ENCODE assay signal across 28 cellular contexts in the genomic region with DNA sequence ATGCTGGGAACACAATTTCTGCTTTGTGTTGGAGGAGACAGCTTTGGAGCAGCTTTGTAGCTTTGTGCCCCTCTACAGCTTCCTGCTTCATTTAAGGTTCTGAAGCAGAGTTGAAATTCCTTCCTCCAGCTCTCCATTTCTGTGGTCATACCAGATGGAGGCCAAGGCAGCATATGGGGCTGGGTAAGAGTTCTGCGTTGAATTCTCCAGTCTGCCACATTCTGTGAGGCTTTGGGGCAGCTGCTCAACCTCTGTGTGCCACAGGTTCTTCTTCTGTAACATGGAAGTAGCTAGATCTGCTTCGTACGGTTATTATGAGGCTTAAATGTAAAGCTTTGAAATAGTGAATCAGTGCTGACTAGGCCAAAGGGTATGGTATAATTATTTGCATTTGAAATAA. TPM values are rescaled to one million over a fixed set of nuclear protein-coding genes. Genes with fewer than 3 reads are reported as not detected.
DNase-seq lines count a peak whose midpoint lies in the region; ATAC-seq and TF ChIP-seq lines count a peak whose summit lies in the region.
"Had no signal": no experiment of that assay in that cellular context is flagged by ENCODE, and none has a peak within 500 bp of the region (broad histone marks: within the 10 kb centered on the region; RNA-seq: fewer than 3 reads in every experiment).

No MANE protein-coding gene starts in this region.

- peak overlapping the region; percentile 32 for H2AFZ ChIP-seq in neuronal stem cell (ENCODE audit: low read length)
- H2AFZ ChIP-seq: GM23338, hepatocyte had no signal

- no peak overlapping the region for H2BK5ac ChIP-seq in neuronal stem cell (ENCODE audit: low read length)

- no peak for ATAC-seq in CD4-positive, CD25-positive, alpha-beta regulatory T cell (ENCODE audit: low read depth in 2 of 2)
- ATAC-seq in psoas muscle (no peak), gastrocnemius medialis (no peak)
- ATAC-seq: activated T-helper 17 cell treated with anti-CD3 and anti-CD28 coated beads, Interleukin-2, amount 50 U/mL, for 72 hours; foreskin keratinocyte; GM23338; Panc1; upper lobe of right lung had no signal

- no peak overlapping the region for H3K4me2 ChIP-seq in neuronal stem cell (ENCODE audit: insufficient read depth, low read length, poor library complexity, severe bottlenecking)
- H3K4me2 ChIP-seq: GM23338, hepatocyte had no signal

- H3K4ac ChIP-seq in neuronal stem cell (ENCODE audit: low read length), result no peak overlapping the region

- H3K18ac ChIP-seq in neuronal stem cell (ENCODE audit: low read length), result no peak overlapping the region

- no peak for TF ChIP-seq CTCF in Caco-2 (IDR thresholded peaks at IDR 0.05; ENCODE audit: insufficient read depth in 1 of 2, low read depth in 1 of 2, low read length in 1 of 2, severe bottlenecking in 1 of 2, unreplicated experiment in 1 of 2)
- TF ChIP-seq CTCF in brain (conservative IDR thresholded peaks at IDR 0.05), result no peak
- TF ChIP-seq CTCF in psoas muscle (IDR thresholded peaks at IDR 0.05), result no peak
- no peak for TF ChIP-seq CTCF in gastrocnemius medialis (IDR thresholded peaks at IDR 0.05 in 4 of 5, conservative IDR thresholded peaks at IDR 0.05 in 1 of 5)
- TF ChIP-seq CTCF in vagina (IDR thresholded peaks at IDR 0.05), result no peak

- intact Hi-C loops in Caco-2 (cut with micrococcal nuclease; ENCODE audit: unreplicated experiment) (loop anchor here (5.0 kb wide), 1 partner anchor 181 kb away; no protein-coding TSS in a partner anchor), psoas muscle (cut with DNase I) (loop anchor here (5.0 to 10.0 kb wide), 5 partner anchors 109 to 329 kb away; partner anchors contain the start of gene TRIM39 (in 2 of the 2)), gastrocnemius medialis (cut with DNase I; ENCODE audit: low total_unique reads) (loop anchor here (5.0 kb wide), 1 partner anchor 181 kb away; no protein-coding TSS in a partner anchor), vagina (cut with DNase I) (no loop called here)

- peaks cover 27% of the 10 kb centered on the region for H3K4me1 ChIP-seq in CD4-positive, CD25-positive, alpha-beta regulatory T cell (ENCODE audit: control insufficient read depth, insufficient read depth, low read length, poor library complexity, severe bottlenecking)
- H3K4me1 ChIP-seq in Caco-2, result peaks cover 17% of the 10 kb centered on the region
- H3K4me1 ChIP-seq in neuronal stem cell (ENCODE audit: control insufficient read depth in 2 of 2, insufficient read depth in 1 of 2, low read depth in 1 of 2, low read length in 2 of 2), result peaks cover 4 to 12% of the 10 kb centered on the region in 2 donors
- H3K4me1 ChIP-seq in psoas muscle, result peaks cover 14% of the 10 kb centered on the region
- H3K4me1 ChIP-seq in gastrocnemius medialis, result peaks cover 15 to 20% of the 10 kb centered on the region in 2 donors
- H3K4me1 ChIP-seq in vagina, result peaks cover 21% of the 10 kb centered on the region

- in situ Hi-C loops in gastrocnemius medialis (cut with MboI; ENCODE audit: low sequenced_read_pairs in 4 of 4), result loop anchor here in 1 of 4 donors (10.0 kb wide), 1 partner anchor 109 kb away; the partner anchor contains the start of gene TRIM39

- H3K27ac ChIP-seq in CD4-positive, CD25-positive, alpha-beta regulatory T cell (ENCODE audit: insufficient read depth, low read length, poor library complexity, severe bottlenecking), result no peak overlapping the region
- no peak overlapping the region for H3K27ac ChIP-seq in neuronal stem cell (replicated peaks; ENCODE audit: low read length)
- H3K27ac ChIP-seq in psoas muscle, result no peak overlapping the region
- no peak overlapping the region for H3K27ac ChIP-seq in gastrocnemius medialis
- no peak overlapping the region for H3K27ac ChIP-seq in vagina
- H3K27ac ChIP-seq: esophagus muscularis mucosa, foreskin keratinocyte, hepatocyte, ovary, right atrium auricular region, spleen, upper lobe of right lung, WERI-Rb-1 had no signal

- H2AK5ac ChIP-seq in neuronal stem cell (ENCODE audit: low read depth, low read length), result no peak overlapping the region

- H2BK120ac ChIP-seq in neuronal stem cell (ENCODE audit: low read depth, low read length), result no peak overlapping the region

- H3K27me3 ChIP-seq in CD4-positive, CD25-positive, alpha-beta regulatory T cell (ENCODE audit: control insufficient read depth, insufficient read depth, low read length), result no peaks in the 10 kb centered on the region
- no peaks in the 10 kb centered on the region for H3K27me3 ChIP-seq in Caco-2 (replicated peaks; ENCODE audit: control insufficient read depth, insufficient read depth, low read length)
- no peaks in the 10 kb centered on the region for H3K27me3 ChIP-seq in neuronal stem cell (ENCODE audit: control insufficient read depth in 3 of 3, insufficient read depth in 3 of 3, low read depth in 1 of 3, low read length in 3 of 3)
- H3K27me3 ChIP-seq in psoas muscle (ENCODE audit: insufficient read depth in 3 of 3, low read length in 2 of 3), result no peaks in the 10 kb centered on the region
- H3K27me3 ChIP-seq in gastrocnemius medialis, result no peaks in the 10 kb centered on the region
- no peaks in the 10 kb centered on the region for H3K27me3 ChIP-seq in vagina
- H3K27me3 ChIP-seq: esophagus muscularis mucosa, foreskin keratinocyte, hepatocyte, ovary, right atrium auricular region, spleen, upper lobe of right lung had no signal

- peak overlapping the region; percentile 42 to 92 (median 68) for H3K4me3 Mint-ChIP-seq in CD4-positive, CD25-positive, alpha-beta regulatory T cell
- H3K4me3 Mint-ChIP-seq in Caco-2 (ENCODE audit: unreplicated experiment), result peak overlapping the region; percentile 93
- H3K4me3 Mint-ChIP-seq in brain, result peak overlapping the region in 3 of 5 experiments; percentile 36 to 71 (median 56)

- no peak overlapping the region for H4K8ac ChIP-seq in neuronal stem cell (ENCODE audit: low read depth, low read length)

- no peak overlapping the region for H2BK15ac ChIP-seq in neuronal stem cell (ENCODE audit: low read length)

- H3K27ac Mint-ChIP-seq in CD4-positive, CD25-positive, alpha-beta regulatory T cell, result peak overlapping the region; percentile 18 to 99 (median 84)
- no peak overlapping the region for H3K27ac Mint-ChIP-seq in Caco-2 (ENCODE audit: unreplicated experiment)
- peak overlapping the region in 1 of 5 experiments; percentile 83 for H3K27ac Mint-ChIP-seq in brain
- H3K27ac Mint-ChIP-seq: endodermal cell, GM23338 had no signal

- H3K9me3 Mint-ChIP-seq in CD4-positive, CD25-positive, alpha-beta regulatory T cell, result no peaks in the 10 kb centered on the region
- H3K9me3 Mint-ChIP-seq in Caco-2 (ENCODE audit: unreplicated experiment) (no peaks in the 10 kb centered on the region), brain (no peaks in the 10 kb centered on the region)
- H3K9me3 Mint-ChIP-seq: activated naive CD8-positive, alpha-beta T cell treated with anti-CD3 and anti-CD28 coated beads for 36 hours; activated T-helper 17 cell treated with anti-CD3 and anti-CD28 coated beads, Interleukin-2, amount 50 U/mL, for 72 hours; endodermal cell had no signal

- no TSS peak for BruUV-seq in Caco-2 (replicated peaks; lab: Mats Ljungman, UMichigan)

- H3K36me3 ChIP-seq in CD4-positive, CD25-positive, alpha-beta regulatory T cell (ENCODE audit: control insufficient read depth, insufficient read depth, low read length), result no peaks in the 10 kb centered on the region
- no peaks in the 10 kb centered on the region for H3K36me3 ChIP-seq in Caco-2 (ENCODE audit: control insufficient read depth, insufficient read depth, low read length)
- no peaks in the 10 kb centered on the region for H3K36me3 ChIP-seq in neuronal stem cell (replicated peaks in 1 of 2; ENCODE audit: control insufficient read depth in 2 of 2, insufficient read depth in 2 of 2, low read length in 2 of 2)
- H3K36me3 ChIP-seq in psoas muscle (ENCODE audit: insufficient read depth in 1 of 2, low read depth in 1 of 2), result no peaks in the 10 kb centered on the region
- no peaks in the 10 kb centered on the region for H3K36me3 ChIP-seq in gastrocnemius medialis
- H3K36me3 ChIP-seq in vagina, result no peaks in the 10 kb centered on the region
- H3K36me3 ChIP-seq: esophagus muscularis mucosa, ovary, right atrium auricular region, upper lobe of right lung had no signal

- no peak overlapping the region for H3K23ac ChIP-seq in neuronal stem cell (ENCODE audit: low read depth, low read length, poor library complexity)

- CTCF ChIA-PET in Caco-2 (lab: Charles Lee), result no interaction called here

- no peak for TF ChIP-seq POLR2A in gastrocnemius medialis (IDR thresholded peaks at IDR 0.05)
- no peak for TF ChIP-seq POLR2A in vagina (IDR thresholded peaks at IDR 0.05)

- H3K36me3 Mint-ChIP-seq in CD4-positive, CD25-positive, alpha-beta regulatory T cell, result peaks cover 4% of the 10 kb centered on the region
- H3K36me3 Mint-ChIP-seq in Caco-2 (ENCODE audit: insufficient read depth, unreplicated experiment), result peaks cover 27% of the 10 kb centered on the region
- peaks cover 3% of the 10 kb centered on the region for H3K36me3 Mint-ChIP-seq in brain

- H3K79me1 ChIP-seq in neuronal stem cell (ENCODE audit: low read depth, low read length), result no peaks in the 10 kb centered on the region

- no peak overlapping the region for H3K14ac ChIP-seq in neuronal stem cell (ENCODE audit: low read length)

- no peaks in the 10 kb centered on the region for H3K9me3 ChIP-seq in CD4-positive, CD25-positive, alpha-beta regulatory T cell (ENCODE audit: control insufficient read depth in 2 of 2, low read length in 2 of 2)
- H3K9me3 ChIP-seq in Caco-2, result no peaks in the 10 kb centered on the region
- H3K9me3 ChIP-seq in neuronal stem cell (replicated peaks in 1 of 2; ENCODE audit: control insufficient read depth in 2 of 2, insufficient read depth in 1 of 2, low read depth in 1 of 2, low read length in 2 of 2), result no peaks in the 10 kb centered on the region
- no peaks in the 10 kb centered on the region for H3K9me3 ChIP-seq in psoas muscle
- H3K9me3 ChIP-seq in gastrocnemius medialis, result no peaks in the 10 kb centered on the region
- no peaks in the 10 kb centered on the region for H3K9me3 ChIP-seq in vagina
- H3K9me3 ChIP-seq: esophagus muscularis mucosa, ovary, right atrium auricular region, spleen, upper lobe of right lung had no signal

- H3K27me3 Mint-ChIP-seq in CD4-positive, CD25-positive, alpha-beta regulatory T cell, result peaks cover 7% of the 10 kb centered on the region
- H3K27me3 Mint-ChIP-seq in Caco-2 (ENCODE audit: insufficient read depth, unreplicated experiment) (no peaks in the 10 kb centered on the region), brain (peaks cover 15% of the 10 kb centered on the region)
- H3K27me3 Mint-ChIP-seq: activated naive CD8-positive, alpha-beta T cell treated with anti-CD3 and anti-CD28 coated beads for 36 hours; activated T-helper 17 cell treated with anti-CD3 and anti-CD28 coated beads, Interleukin-2, amount 50 U/mL, for 72 hours had no signal

- H3K4me3 ChIP-seq in CD4-positive, CD25-positive, alpha-beta regulatory T cell (ENCODE audit: low read depth, low read length), result no peak overlapping the region
- H3K4me3 ChIP-seq in Caco-2 (ENCODE audit: low read depth, low read length), result no peak overlapping the region
- H3K4me3 ChIP-seq in neuronal stem cell (ENCODE audit: low read length in 2 of 2), result no peak overlapping the region
- no peak overlapping the region for H3K4me3 ChIP-seq in psoas muscle
- H3K4me3 ChIP-seq in gastrocnemius medialis, result no peak overlapping the region
- H3K4me3 ChIP-seq in vagina, result no peak overlapping the region
- H3K4me3 ChIP-seq: esophagus muscularis mucosa, GM23338, hepatocyte, ovary, right atrium auricular region, spleen, upper lobe of right lung had no signal

- POLR2A ChIA-PET in Caco-2 (lab: Charles Lee), result interaction anchor here (0.5 kb wide), 1 partner anchor 155 kb away, joined by 3 read pairs; the partner anchor contains the start of gene POLR1H

- no peak overlapping the region for H2BK12ac ChIP-seq in neuronal stem cell (ENCODE audit: low read length)

- WGBS in neuronal stem cell (ENCODE audit: extremely low coverage in 2 of 2, insufficient read length in 2 of 2, insufficient replicate concordance in 1 of 2), 2 donors, result no CpG with 5 or more reads among the region's 3 CpGs
- WGBS in psoas muscle, 3 donors, result 38 to 41% (median 38%) methylated on average over 3 of the region's 3 CpGs

- H4K91ac ChIP-seq in neuronal stem cell (ENCODE audit: low read depth, low read length, poor library complexity), result no peak overlapping the region

- no peak for DNase-seq in CD4-positive, CD25-positive, alpha-beta regulatory T cell
- DNase-seq in Caco-2 (no peak), neuronal stem cell (ENCODE audit: low spot score) (no peak), psoas muscle (no peak), gastrocnemius medialis (no peak), vagina (ENCODE audit: extremely low spot score in 2 of 2) (no peak)
- DNase-seq: activated CD4-positive, alpha-beta T cell treated with anti-CD3 and anti-CD28 coated beads, Interleukin-2, amount 50 U/mL, for 4 hours; activated naive CD8-positive, alpha-beta T cell treated with anti-CD3 and anti-CD28 coated beads for 36 hours; caudate nucleus; endodermal cell; foreskin keratinocyte; NCI-H1694 treated with DMSO at 0.1 percent for 48 hours; ovary; SHP77; spleen; stimulated activated CD4-positive, alpha-beta T cell treated with anti-CD3 and anti-CD28 coated beads, Interleukin-2, amount 100 ng/mL, for 48 hours; T-helper 9 cell; upper lobe of right lung; WERI-Rb-1 had no signal

- H3K9ac ChIP-seq in neuronal stem cell (ENCODE audit: low read depth, low read length, poor library complexity), result no peak overlapping the region

- H3K4me1 Mint-ChIP-seq in CD4-positive, CD25-positive, alpha-beta regulatory T cell, result peaks cover 16 to 46% (median 27%) of the 10 kb centered on the region in 4 donors
- H3K4me1 Mint-ChIP-seq in Caco-2 (ENCODE audit: low read depth, unreplicated experiment) (peaks cover 10% of the 10 kb centered on the region), brain (peaks cover 50% of the 10 kb centered on the region)

RNA-seq across cellular contexts. Expression of gene TRIM26, which starts 2.9 kb away (rescaled TPM):
- 75.1 TPM for total RNA-seq in CD4-positive, CD25-positive, alpha-beta regulatory T cell
- 10 to 100 TPM; 43.3 to 55.1 (median 49.7) TPM for polyA plus RNA-seq in CD4-positive, CD25-positive, alpha-beta regulatory T cell
- total RNA-seq in Caco-2 (2022) (48.1 and 49.0 TPM in 2 replicates), psoas muscle (10 to 100 TPM; 13.2 to 18.1 (median 14.8) TPM), gastrocnemius medialis (10 to 100 TPM; 22.8 to 30.9 (median 25.1) TPM), vagina (35.4 TPM)
- polyA plus RNA-seq in brain (ENCODE audit: insufficient read depth, low read depth, low replicate concordance) (57.2 TPM), psoas muscle (10 to 100 TPM; 13.1 to 36.4 (median 17.9) TPM)
- polyA plus RNA-seq in neuronal stem cell (2013, experiment 1 of 2), result 8.7 TPM
- 8.4 TPM for polyA plus RNA-seq in neuronal stem cell (2013, experiment 2 of 2)

RNA-seq across cellular contexts. Expression of gene TRIM15, which starts 52.8 kb away (rescaled TPM):
- total RNA-seq in CD4-positive, CD25-positive, alpha-beta regulatory T cell, result not detected
- not detected for polyA plus RNA-seq in CD4-positive, CD25-positive, alpha-beta regulatory T cell
- 5.2 and 6.9 TPM in 2 replicates for total RNA-seq in Caco-2 (2022)
- polyA plus RNA-seq in brain (ENCODE audit: insufficient read depth, low read depth, low replicate concordance), result not detected
- polyA plus RNA-seq in neuronal stem cell (2013, experiment 1 of 2), result 0.07 TPM
- 0.04 TPM for polyA plus RNA-seq in neuronal stem cell (2013, experiment 2 of 2)
- not detected for total RNA-seq in psoas muscle
- under 1 TPM in 1 of 3 donors, not detected in 2; 0.01 TPM for polyA plus RNA-seq in psoas muscle
- under 1 TPM in 1 of 4 donors, not detected in 3; 0.12 TPM for total RNA-seq in gastrocnemius medialis
- not detected for total RNA-seq in vagina
- total RNA-seq: activated T-helper 17 cell treated with anti-CD3 and anti-CD28 coated beads, Interleukin-2, amount 50 U/mL, for 72 hours; astrocyte; endodermal cell; foreskin keratinocyte; lung microvascular endothelial cell; right atrium auricular region; upper lobe of right lung had no signal
- polyA plus RNA-seq: foreskin keratinocyte, ovary had no signal

RNA-seq across cellular contexts. Expression of gene TRIM10, which starts 55.1 kb away (rescaled TPM):
- total RNA-seq in CD4-positive, CD25-positive, alpha-beta regulatory T cell, result not detected
- not detected for polyA plus RNA-seq in CD4-positive, CD25-positive, alpha-beta regulatory T cell
- total RNA-seq in Caco-2 (2022) (0.95 and 1.4 TPM in 2 replicates), psoas muscle (under 1 TPM in 1 of 4 donors, not detected in 3; 0.10 TPM), gastrocnemius medialis (not detected), vagina (not detected)
- polyA plus RNA-seq in brain (ENCODE audit: insufficient read depth, low read depth, low replicate concordance) (not detected), psoas muscle (not detected)
- polyA plus RNA-seq in neuronal stem cell (2013, experiment 1 of 2), result not detected
- not detected for polyA plus RNA-seq in neuronal stem cell (2013, experiment 2 of 2)
- total RNA-seq: activated naive CD8-positive, alpha-beta T cell treated with anti-CD3 and anti-CD28 coated beads for 36 hours; astrocyte; endodermal cell; foreskin keratinocyte; right atrium auricular region; upper lobe of right lung had no signal
- polyA plus RNA-seq: foreskin keratinocyte, GM23338, ovary had no signal
